8 cellular contexts compared by ENCODE assay signal in genomic region chr5:96336351-96336985, GRCh38.
DNase-seq lines count a peak whose midpoint lies in the region; ATAC-seq and TF ChIP-seq lines count a peak whose summit lies in the region.

No MANE protein-coding gene starts in this region.

- H3K4me1 ChIP-seq in Peyer's patch (peaks cover 0 to 10% (median 0%) of the 10 kb centered on the region in 4 donors), ovary (ENCODE audit: insufficient read depth) (peaks cover 6% of the 10 kb centered on the region)

- H3K9me3 ChIP-seq in Peyer's patch (no peaks in the 10 kb centered on the region), ovary (no peaks in the 10 kb centered on the region)

- in situ Hi-C loops in Caki2 (cut with HindIII; ENCODE audit: low pct_unique_long_range_greater_than_20kb, low sequenced_read_pairs): no loop called here

- no peak for TF ChIP-seq EP300 in ovary (IDR thresholded peaks at IDR 0.05)

- no peak overlapping the region for H3K27ac ChIP-seq in Peyer's patch
- H3K27ac ChIP-seq in ovary: no peak overlapping the region

- WGBS in ovary, 3 donors: 17 to 23% (median 23%) methylated on average over 6 of the region's 6 CpGs

- H3K4me3 ChIP-seq in Peyer's patch: no peak overlapping the region
- H3K4me3 ChIP-seq in ovary: no peak overlapping the region

- DNase-seq in Caki2 (ENCODE audit: low read depth) (peak; percentile 44), HS-5 (ENCODE audit: low read depth) (peak; percentile 72), Peyer's patch (peak in 2 of 3 donors; percentile 63 to 87), glomerular endothelial cell (ENCODE audit: extremely low read depth, low read depth, low spot score) (peak; percentile 77), ovary (peak in 4 of 5 donors; percentile 38 to 76 (median 40)), ureter (ENCODE audit: low spot score) (peak; percentile 77)
- DNase-seq in activated effector memory CD4-positive, alpha-beta T cell treated with anti-CD3 and anti-CD28 coated beads, Interleukin-2, amount 50 U/mL, for 16 hours: peak; percentile 76

- no peak for TF ChIP-seq POLR2A in Peyer's patch (IDR thresholded peaks at IDR 0.05)
- no peak for TF ChIP-seq POLR2A in ovary (IDR thresholded peaks at IDR 0.05)

- TF ChIP-seq CTCF in Peyer's patch (IDR thresholded peaks at IDR 0.05): peak; percentile 54 to 94 (median 88)
- TF ChIP-seq CTCF in ovary (IDR thresholded peaks at IDR 0.05): peak; percentile 36 to 61 (median 54)

- intact Hi-C loops in ovary (cut with DNase I): loop anchor here (2.0 to 10.0 kb wide), 4 partner anchors 478 to 692 kb away; partner anchors contain the start of gene RFESD (in 2 of the 4)

- ATAC-seq in GM19468 (IDR thresholded peaks at IDR 0.05; ENCODE audit: extremely low read depth, unreplicated experiment): peak; percentile 61

- H3K27me3 ChIP-seq in Peyer's patch (no peaks in the 10 kb centered on the region), ovary (no peaks in the 10 kb centered on the region)

- H3K36me3 ChIP-seq in Peyer's patch (no peaks in the 10 kb centered on the region), ovary (no peaks in the 10 kb centered on the region)
